9 cellular contexts compared by ENCODE assay signal in genomic region chr13:24670927-24671326, GRCh38. TPM values are rescaled to one million over a fixed set of nuclear protein-coding genes. Genes with fewer than 3 reads are reported as not detected.
DNase-seq lines count a peak whose midpoint lies in the region; ATAC-seq, FAIRE-seq and TF ChIP-seq lines count a peak whose summit lies in the region.
"Had no signal": no experiment of that assay in that cellular context is flagged by ENCODE, and none has a peak within 500 bp of the region (broad histone marks: within the 10 kb centered on the region; RNA-seq: fewer than 3 reads in every experiment).

No MANE protein-coding gene starts in this region.

- H3K27ac ChIP-seq in KMS-11 (no peak overlapping the region), GM12878 (ENCODE audit: control insufficient read depth, insufficient read depth) (no peak overlapping the region), neural cell (ENCODE audit: low read length) (no peak overlapping the region)

- TF ChIP-seq CTCF in KMS-11 (conservative IDR thresholded peaks at IDR 0.05; ENCODE audit: low read depth, low read length) (no peak), GM12878 (IDR thresholded peaks at IDR 0.05 in 2 of 3, conservative IDR thresholded peaks at IDR 0.05 in 1 of 3; ENCODE audit: control insufficient read depth in 2 of 3, extremely low read depth in 1 of 3, insufficient read depth in 1 of 3, low read depth in 3 of 3, low read length in 3 of 3) (peak; percentile 11 to 37 (median 35); a peak in 2 of 6 replicates), neural cell (IDR thresholded peaks at IDR 0.05; ENCODE audit: poor library complexity, severe bottlenecking) (no peak)

- no peak for TF ChIP-seq POLR2A in GM12878 (IDR thresholded peaks at IDR 0.05; ENCODE audit: low read depth, low read length)

- H3K4me1 ChIP-seq in KMS-11 (ENCODE audit: low read depth, poor library complexity, severe bottlenecking), result no peaks in the 10 kb centered on the region
- H3K4me1 ChIP-seq in GM12878 (ENCODE audit: control insufficient read depth, insufficient read depth, low read length), result no peaks in the 10 kb centered on the region

- SMC1A ChIA-PET in GM12878 (lab: Charles Lee; ENCODE audit: uncharacterized antibody, unreplicated experiment), result no interaction called here

- no peaks in the 10 kb centered on the region for H3K36me3 ChIP-seq in KMS-11 (ENCODE audit: insufficient read depth)
- H3K36me3 ChIP-seq in GM12878 (ENCODE audit: control insufficient read depth in 2 of 2, insufficient read depth in 2 of 2, low read length in 1 of 2), result no peaks in the 10 kb centered on the region
- H3K36me3 ChIP-seq in neural cell (ENCODE audit: insufficient read depth, low read length), result no peaks in the 10 kb centered on the region

- POLR2A ChIA-PET in GM12878 (lab: Charles Lee), result no interaction called here

- intact Hi-C loops in GM12878 (cut with micrococcal nuclease; ENCODE audit: unreplicated experiment), result loop anchor here (1.0 to 2.0 kb wide), 2 partner anchors 65 to 90 kb away; no protein-coding TSS in a partner anchor

- BruUV-seq in GM12878 (replicated peaks; lab: Mats Ljungman, UMichigan), result no TSS peak

- H3F3A ChIP-seq in neural cell (ENCODE audit: insufficient read depth, low read length, poor library complexity, severe bottlenecking), result no peaks in the 10 kb centered on the region

- CTCF ChIA-PET in GM12878 (lab: Yijun Ruan, JAX), result interaction anchor here (0.9 to 4.1 kb wide), 3 partner anchors 12 to 93 kb away, joined by 3 to 34 read pairs (median 14); no protein-coding TSS in a partner anchor

- no peaks in the 10 kb centered on the region for H3K9me3 ChIP-seq in GM12878 (replicated peaks; ENCODE audit: control insufficient read depth, insufficient read depth, low read length)
- no peaks in the 10 kb centered on the region for H3K9me3 ChIP-seq in neural cell (ENCODE audit: low read length)

- TF ChIP-seq EP300 in GM12878 (IDR thresholded peaks at IDR 0.05; ENCODE audit: borderline replicate concordance in 1 of 2, control insufficient read depth in 1 of 2, low read depth in 2 of 2, low read length in 2 of 2) (no peak), neural cell (conservative IDR thresholded peaks at IDR 0.05; ENCODE audit: poor library complexity, severe bottlenecking) (no peak)

- in situ Hi-C loops in GM12878 (cut with MboI), result no loop called here

- H3K4me2 ChIP-seq in KMS-11 (0 out of 2 replicates have a peak overlapping the region, but pooled peaks have one; percentile 22), GM12878 (ENCODE audit: control insufficient read depth, insufficient read depth) (peak overlapping the region; percentile 0; the same call in 1 of the 2 replicates), neural cell (ENCODE audit: low read length) (no peak overlapping the region)

- peak; percentile 88 for ATAC-seq in GM12878
- no peak for ATAC-seq in GM18520 (IDR thresholded peaks at IDR 0.05; ENCODE audit: unreplicated experiment)
- ATAC-seq in GM21529 (IDR thresholded peaks at IDR 0.05; ENCODE audit: unreplicated experiment), result no peak
- no peak for ATAC-seq in GM18861 (IDR thresholded peaks at IDR 0.05; ENCODE audit: unreplicated experiment)

- DNase-seq in EL (peak; percentile 35), GM12878 (ENCODE audit: low read depth, low spot score) (no peak)
- DNase-seq in activated CD4-positive, alpha-beta T cell treated with anti-CD3 and anti-CD28 coated beads, Interleukin-2, amount 50 U/mL, for 1 hour, result no peak

- TF ChIP-seq RAD21 in GM12878 (IDR thresholded peaks at IDR 0.05; ENCODE audit: insufficient read depth, low read depth, low read length), result peak; percentile 30; the same call in 1 of the 2 replicates
- TF ChIP-seq RAD21 in neural cell (conservative IDR thresholded peaks at IDR 0.05), result no peak

- H3K9me2 ChIP-seq in neural cell (ENCODE audit: insufficient read depth, low read length), result no peaks in the 10 kb centered on the region

- RAD21 ChIA-PET in GM12878 (lab: Charles Lee; ENCODE audit: unreplicated experiment), result interaction anchor here (0.7 to 1.2 kb wide), 2 partner anchors 62 to 65 kb away, joined by 3 read pairs; no protein-coding TSS in a partner anchor

- peak overlapping the region; percentile 32; the same call in 1 of the 2 replicates for H2AFZ ChIP-seq in KMS-11 (ENCODE audit: low read depth)
- H2AFZ ChIP-seq in GM12878 (ENCODE audit: control insufficient read depth, low read depth, low read length), result peak overlapping the region; percentile 1; the same call in 1 of the 2 replicates
- H2AFZ ChIP-seq in neural cell (ENCODE audit: low read depth, low read length), result no peak overlapping the region

- no peaks in the 10 kb centered on the region for H3K79me2 ChIP-seq in KMS-11 (ENCODE audit: insufficient read depth, low read depth)
- H3K79me2 ChIP-seq in GM12878 (ENCODE audit: control insufficient read depth, insufficient read depth, low read length), result no peaks in the 10 kb centered on the region
- no peaks in the 10 kb centered on the region for H3K79me2 ChIP-seq in neural cell (replicated peaks; ENCODE audit: insufficient read depth, low read length)

- no peaks in the 10 kb centered on the region for H3K27me3 ChIP-seq in KMS-11 (ENCODE audit: insufficient read depth, low read depth)
- H3K27me3 ChIP-seq in GM12878 (replicated peaks in 1 of 2; ENCODE audit: control insufficient read depth in 2 of 2, insufficient read depth in 2 of 2, low read length in 1 of 2), result peaks cover 0 to 2% of the 10 kb centered on the region in 2 experiments; a peak in 2 of 4 replicates
- no peaks in the 10 kb centered on the region for H3K27me3 ChIP-seq in neural cell (ENCODE audit: insufficient read depth, low read depth, low read length)

- no peaks in the 10 kb centered on the region for H4K20me1 ChIP-seq in KMS-11 (ENCODE audit: insufficient read depth)
- H4K20me1 ChIP-seq in GM12878 (ENCODE audit: control insufficient read depth, insufficient read depth), result no peaks in the 10 kb centered on the region
- no peaks in the 10 kb centered on the region for H4K20me1 ChIP-seq in neural cell (ENCODE audit: insufficient read depth)

- H3K4me3 ChIP-seq in KMS-11 (IDR thresholded peaks at IDR 0.05; ENCODE audit: insufficient read depth, low read depth, low read length), result no peak overlapping the region
- no peak overlapping the region for H3K4me3 ChIP-seq in GM12878
- peak overlapping the region; percentile 14 for H3K4me3 ChIP-seq in neural cell (ENCODE audit: low read length)

- FAIRE-seq in GM12878 (lab: Jason Lieb, UNC), result no peak

- 10% methylated on average over 7 of the region's 7 CpGs for WGBS in GM12878 (ENCODE audit: insufficient coverage, insufficient replicate concordance, low lambda C conversion rate, missing lambda C conversion rate)

- H3K9ac ChIP-seq in KMS-11 (no peak overlapping the region), GM12878 (ENCODE audit: control insufficient read depth, insufficient read depth, low read length) (no peak overlapping the region), neural cell (ENCODE audit: low read length) (no peak overlapping the region)

TF ChIP-seq in GM12878, 131 proteins besides CTCF, POLR2A, EP300 and RAD21 (continues in another document):
- TF ChIP-seq SIX5 (IDR thresholded peaks at IDR 0.05; ENCODE audit: low read depth, low read length, severe bottlenecking) (no peak), SUZ12 (IDR thresholded peaks at IDR 0.05; ENCODE audit: unreplicated experiment) (no peak), EED (IDR thresholded peaks at IDR 0.05; ENCODE audit: low read depth) (0 out of 2 replicates have a peak, but pooled peaks have one; percentile 32), PKNOX1 (IDR thresholded peaks at IDR 0.05) (peak; percentile 29; the same call in 1 of the 2 replicates)

TF ChIP-seq in neural cell, 6 proteins besides CTCF, POLR2A, EP300 and RAD21 (continues in another document):
- TF ChIP-seq REST (IDR thresholded peaks at IDR 0.05; ENCODE audit: borderline replicate concordance) (no peak), EZH2 (IDR thresholded peaks at IDR 0.05; ENCODE audit: borderline replicate concordance, insufficient read depth, low read length, poor library complexity, severe bottlenecking) (no peak)

RNA-seq across cellular contexts. Expression of gene ATP12A, which starts 9.3 kb away (rescaled TPM):
- total RNA-seq in GM12878 (2013; cell fraction: nucleolus; rRNA removed), result 0.10 TPM in 1 of 2 replicates, not detected in the other
- total RNA-seq in GM12878 (2014; rRNA removed), result 0.06 TPM in 1 of 2 replicates, not detected in the other
- total RNA-seq in GM12878 (2014; rRNA removed; fragmentation: Illumina TruSeq; extraction: Trizol), result 0.05 TPM in 1 of 2 replicates, not detected in the other
- total RNA-seq in GM12878 (2021), result not detected in 2 replicates
- not detected for polyA plus RNA-seq in GM12878 (2011; ENCODE audit: low read depth)
- polyA plus RNA-seq in GM12878 (2011; rRNA removed), result not detected in 2 replicates
- 0.01 TPM in 1 of 2 replicates, not detected in the other for polyA plus RNA-seq in GM12878 (2011; cell fraction: cytosol; rRNA removed)
- not detected in 2 replicates for polyA plus RNA-seq in GM12878 (2011; cell fraction: nucleus; rRNA removed)
- 0.03 TPM in 1 of 2 replicates, not detected in the other for polyA plus RNA-seq in GM12878 (2012)
- polyA plus RNA-seq in GM12878 (2014; fragmentation: Illumina TruSeq; extraction: Trizol), result 0.03 and 0.06 TPM in 2 replicates
- polyA plus RNA-seq in GM12878 (2014; fragmentation: Nextera tagmentation; extraction: Ambion mirVana), result under 1 TPM; 0.02 to 0.08 TPM
- polyA plus RNA-seq in GM12878 (2014; rRNA removed), result not detected in 2 replicates
- not detected for polyA plus RNA-seq in GM12878 (2016; fragmentation: Nextera tagmentation; extraction: Ambion mirVana)
- not detected in 2 replicates for polyA minus RNA-seq in GM12878 (2011; rRNA and poly(A)+ RNA removed)
- not detected in 2 replicates for polyA minus RNA-seq in GM12878 (2011; cell fraction: cytosol; rRNA and poly(A)+ RNA removed)
- polyA minus RNA-seq in GM12878 (2011; cell fraction: nucleus; rRNA and poly(A)+ RNA removed), result not detected in 2 replicates
- polyA plus RNA-seq in neural cell, result not detected in 2 replicates
- not detected in 2 replicates for polyA minus RNA-seq in neural cell
- total RNA-seq: mononuclear cell had no signal

Comparison
In these comparisons a context has a peak if more than half of its experiments do, and no peak if none do; other contexts are left out.
1. CTCF ChIP-seq: peak in GM12878 (3 of 3); none in KMS-11 (single experiment) and neural cell (single experiment).